Comparison of ENCODE assay signal across 8 cellular contexts in genomic region chr1:156608036-156608674, GRCh38. TPM values are rescaled to one million over a fixed set of nuclear protein-coding genes. Genes with fewer than 3 reads are reported as not detected.
DNase-seq lines count a peak whose midpoint lies in the region; ATAC-seq, FAIRE-seq and TF ChIP-seq lines count a peak whose summit lies in the region.

No MANE protein-coding gene starts in this region.

- H3K9me3 Mint-ChIP-seq in activated T-helper 17 cell treated with anti-CD3 and anti-CD28 coated beads, Interleukin-2, amount 50 U/mL, for 72 hours, result no peaks in the 10 kb centered on the region

- peak; percentile 89 for TF ChIP-seq CTCF in LNCaP clone FGC (IDR thresholded peaks at IDR 0.05; ENCODE audit: control insufficient read depth, extremely low read depth, insufficient read depth)

- no peaks in the 10 kb centered on the region for H3K36me3 Mint-ChIP-seq in activated T-helper 17 cell treated with anti-CD3 and anti-CD28 coated beads, Interleukin-2, amount 50 U/mL, for 72 hours (ENCODE audit: low read depth)

- peaks cover 7% of the 10 kb centered on the region for H3K27me3 Mint-ChIP-seq in activated T-helper 17 cell treated with anti-CD3 and anti-CD28 coated beads, Interleukin-2, amount 50 U/mL, for 72 hours

- DNase-seq in AML-193 (lab: John Stamatoyannopoulos, UW) (peak; percentile 78 to 87), LNCaP clone FGC (ENCODE audit: low read depth) (peak; percentile 57), RCC 7860 (ENCODE audit: low spot score) (peak; percentile 68), fibroblast of the conjunctiva (ENCODE audit: low read depth) (peak; percentile 74), occipital lobe (lab: John Stamatoyannopoulos, UW) (peak; percentile 24)

- no peak overlapping the region for H3K27ac Mint-ChIP-seq in activated T-helper 17 cell treated with anti-CD3 and anti-CD28 coated beads, Interleukin-2, amount 50 U/mL, for 72 hours

- ATAC-seq in GM18873 (IDR thresholded peaks at IDR 0.05; ENCODE audit: low FRiP score, unreplicated experiment) (peak; percentile 59), GM21381 (IDR thresholded peaks at IDR 0.05; ENCODE audit: unreplicated experiment) (no peak)
- ATAC-seq in activated T-helper 17 cell treated with anti-CD3 and anti-CD28 coated beads, Interleukin-2, amount 50 U/mL, for 72 hours (replicated peaks), result peak; percentile 98

- peak; percentile 66 for FAIRE-seq in RCC 7860 (lab: Jason Lieb, UNC)

- no peak overlapping the region for H3K4me3 Mint-ChIP-seq in activated T-helper 17 cell treated with anti-CD3 and anti-CD28 coated beads, Interleukin-2, amount 50 U/mL, for 72 hours

- no peak overlapping the region for H3K4me3 ChIP-seq in LNCaP clone FGC (ENCODE audit: low read depth, low read length)

- H3K4me1 Mint-ChIP-seq in activated T-helper 17 cell treated with anti-CD3 and anti-CD28 coated beads, Interleukin-2, amount 50 U/mL, for 72 hours, result no peaks in the 10 kb centered on the region

RNA-seq across cellular contexts. Expression of gene GPATCH4, which starts 6.9 kb away (rescaled TPM):
- total RNA-seq in activated T-helper 17 cell treated with anti-CD3 and anti-CD28 coated beads, Interleukin-2, amount 50 U/mL, for 72 hours, result 10 to 100 TPM; 21.3 to 51.8 TPM
- total RNA-seq in occipital lobe, result 10.3 TPM

RNA-seq across cellular contexts. Expression of gene HAPLN2, which starts 11.1 kb away (rescaled TPM):
- total RNA-seq in activated T-helper 17 cell treated with anti-CD3 and anti-CD28 coated beads, Interleukin-2, amount 50 U/mL, for 72 hours, result 1 to 10 TPM in 1 of 2 donors, under 1 TPM in 1; 0.30 to 1.5 TPM
- total RNA-seq in occipital lobe, result not detected

RNA-seq across cellular contexts. Expression of gene NAXE, which starts 16.6 kb away (rescaled TPM):
- total RNA-seq in activated T-helper 17 cell treated with anti-CD3 and anti-CD28 coated beads, Interleukin-2, amount 50 U/mL, for 72 hours, result 10 to 100 TPM; 56.2 to 74.7 TPM
- total RNA-seq in occipital lobe, result 26.5 TPM

RNA-seq across cellular contexts. Expression of gene TTC24, which starts 28.6 kb away (rescaled TPM):
- total RNA-seq in activated T-helper 17 cell treated with anti-CD3 and anti-CD28 coated beads, Interleukin-2, amount 50 U/mL, for 72 hours, result under 1 TPM in 1 of 2 donors, not detected in 1; 0.79 TPM
- not detected for total RNA-seq in occipital lobe

RNA-seq across cellular contexts. Expression of gene BCAN, which starts 33.8 kb away (rescaled TPM):
- total RNA-seq in activated T-helper 17 cell treated with anti-CD3 and anti-CD28 coated beads, Interleukin-2, amount 50 U/mL, for 72 hours, result not detected
- 95.8 TPM for total RNA-seq in occipital lobe

Comparison
In these comparisons a context has a peak if more than half of its experiments do, and no peak if none do; other contexts are left out.
1. DNase-seq: peak in every context shown above with its lines; median percentile 82 in AML-193; 74 in fibroblast of the conjunctiva; 68 in RCC 7860; 57 in LNCaP clone FGC; 24 in occipital lobe.